1 cellular context compared by ENCODE assay signal in the genomic region with DNA sequence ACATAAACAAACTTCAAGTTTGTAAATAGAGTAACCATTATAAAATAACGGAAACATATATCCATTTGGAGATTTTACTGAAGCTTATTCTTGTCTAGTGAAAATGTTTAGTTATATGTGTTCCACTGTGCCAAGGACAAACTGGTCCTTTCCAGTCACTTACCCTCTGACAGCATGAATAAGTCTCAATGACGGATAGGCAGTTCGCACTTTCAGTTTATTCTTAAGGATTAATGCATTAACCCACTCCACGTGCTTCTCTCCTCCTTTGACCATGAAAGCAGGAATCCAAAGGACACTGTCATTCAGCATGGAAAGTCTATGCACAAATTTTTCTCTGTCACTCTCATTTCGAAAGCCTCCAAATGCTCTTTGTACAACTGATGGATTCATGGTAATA.
TF ChIP-seq lines count a peak whose summit lies in the region.

No MANE protein-coding gene starts in this region.

TF ChIP-seq in GM12878, 131 proteins besides CTCF, POLR2A, EP300 and RAD21:
- TF ChIP-seq, protein P1, sequence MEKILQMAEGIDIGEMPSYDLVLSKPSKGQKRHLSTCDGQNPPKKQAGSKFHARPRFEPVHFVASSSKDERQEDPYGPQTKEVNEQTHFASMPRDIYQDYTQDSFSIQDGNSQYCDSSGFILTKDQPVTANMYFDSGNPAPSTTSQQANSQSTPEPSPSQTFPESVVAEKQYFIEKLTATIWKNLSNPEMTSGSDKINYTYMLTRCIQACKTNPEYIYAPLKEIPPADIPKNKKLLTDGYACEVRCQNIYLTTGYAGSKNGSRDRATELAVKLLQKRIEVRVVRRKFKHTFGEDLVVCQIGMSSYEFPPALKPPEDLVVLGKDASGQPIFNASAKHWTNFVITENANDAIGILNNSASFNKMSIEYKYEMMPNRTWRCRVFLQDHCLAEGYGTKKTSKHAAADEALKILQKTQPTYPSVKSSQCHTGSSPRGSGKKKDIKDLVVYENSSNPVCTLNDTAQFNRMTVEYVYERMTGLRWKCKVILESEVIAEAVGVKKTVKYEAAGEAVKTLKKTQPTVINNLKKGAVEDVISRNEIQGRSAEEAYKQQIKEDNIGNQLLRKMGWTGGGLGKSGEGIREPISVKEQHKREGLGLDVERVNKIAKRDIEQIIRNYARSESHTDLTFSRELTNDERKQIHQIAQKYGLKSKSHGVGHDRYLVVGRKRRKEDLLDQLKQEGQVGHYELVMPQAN (conservative IDR thresholded peaks at IDR 0.05) = no peak
- TF ChIP-seq, protein P2, sequence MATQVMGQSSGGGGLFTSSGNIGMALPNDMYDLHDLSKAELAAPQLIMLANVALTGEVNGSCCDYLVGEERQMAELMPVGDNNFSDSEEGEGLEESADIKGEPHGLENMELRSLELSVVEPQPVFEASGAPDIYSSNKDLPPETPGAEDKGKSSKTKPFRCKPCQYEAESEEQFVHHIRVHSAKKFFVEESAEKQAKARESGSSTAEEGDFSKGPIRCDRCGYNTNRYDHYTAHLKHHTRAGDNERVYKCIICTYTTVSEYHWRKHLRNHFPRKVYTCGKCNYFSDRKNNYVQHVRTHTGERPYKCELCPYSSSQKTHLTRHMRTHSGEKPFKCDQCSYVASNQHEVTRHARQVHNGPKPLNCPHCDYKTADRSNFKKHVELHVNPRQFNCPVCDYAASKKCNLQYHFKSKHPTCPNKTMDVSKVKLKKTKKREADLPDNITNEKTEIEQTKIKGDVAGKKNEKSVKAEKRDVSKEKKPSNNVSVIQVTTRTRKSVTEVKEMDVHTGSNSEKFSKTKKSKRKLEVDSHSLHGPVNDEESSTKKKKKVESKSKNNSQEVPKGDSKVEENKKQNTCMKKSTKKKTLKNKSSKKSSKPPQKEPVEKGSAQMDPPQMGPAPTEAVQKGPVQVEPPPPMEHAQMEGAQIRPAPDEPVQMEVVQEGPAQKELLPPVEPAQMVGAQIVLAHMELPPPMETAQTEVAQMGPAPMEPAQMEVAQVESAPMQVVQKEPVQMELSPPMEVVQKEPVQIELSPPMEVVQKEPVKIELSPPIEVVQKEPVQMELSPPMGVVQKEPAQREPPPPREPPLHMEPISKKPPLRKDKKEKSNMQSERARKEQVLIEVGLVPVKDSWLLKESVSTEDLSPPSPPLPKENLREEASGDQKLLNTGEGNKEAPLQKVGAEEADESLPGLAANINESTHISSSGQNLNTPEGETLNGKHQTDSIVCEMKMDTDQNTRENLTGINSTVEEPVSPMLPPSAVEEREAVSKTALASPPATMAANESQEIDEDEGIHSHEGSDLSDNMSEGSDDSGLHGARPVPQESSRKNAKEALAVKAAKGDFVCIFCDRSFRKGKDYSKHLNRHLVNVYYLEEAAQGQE (IDR thresholded peaks at IDR 0.05; ENCODE audit: low read depth, low read length) = no peak
- TF ChIP-seq CBX3 (IDR thresholded peaks at IDR 0.05; ENCODE audit: borderline replicate concordance, low read depth) = no peak
- 0 out of 4 replicates have a peak, but pooled peaks of 1 of the 2 experiments have one; percentile 12 for TF ChIP-seq IKZF2 (IDR thresholded peaks at IDR 0.05)
